In genomic region chr10:5234106-5234877, GRCh38 we compare ENCODE assay signal across 7 cellular contexts. TPM values are rescaled to one million over a fixed set of nuclear protein-coding genes. Genes with fewer than 3 reads are reported as not detected.
DNase-seq lines count a peak whose midpoint lies in the region; ATAC-seq and TF ChIP-seq lines count a peak whose summit lies in the region.

No MANE protein-coding gene starts in this region.

- H3K9me2 ChIP-seq in PC-3 (replicated peaks; ENCODE audit: low read length): no peaks in the 10 kb centered on the region

- H3K4me3 ChIP-seq in PC-3 (ENCODE audit: low read length): no peak overlapping the region
- H3K4me3 ChIP-seq in testis: no peak overlapping the region

- no peaks in the 10 kb centered on the region for H3K36me3 ChIP-seq in PC-3 (ENCODE audit: low read depth, low read length)
- H3K36me3 ChIP-seq in testis (ENCODE audit: low read depth, missing control alignments): no peaks in the 10 kb centered on the region

- no peak overlapping the region for H3K4me3 Mint-ChIP-seq in osteocyte (ENCODE audit: unreplicated experiment)

- no peaks in the 10 kb centered on the region for H3F3A ChIP-seq in PC-3 (ENCODE audit: low read length, unreplicated experiment)

- H3K27me3 ChIP-seq in PC-3 (ENCODE audit: low read length): no peaks in the 10 kb centered on the region
- H3K27me3 ChIP-seq in foreskin keratinocyte: peaks cover 11% of the 10 kb centered on the region
- no peaks in the 10 kb centered on the region for H3K27me3 ChIP-seq in testis

- no peak overlapping the region for H2AFZ ChIP-seq in PC-3 (ENCODE audit: low read length)

- no peak for TF ChIP-seq CTCF in PC-3 (conservative IDR thresholded peaks at IDR 0.05; ENCODE audit: low read depth, low read length)
- no peak for TF ChIP-seq CTCF in foreskin keratinocyte (conservative IDR thresholded peaks at IDR 0.05)
- TF ChIP-seq CTCF in testis (IDR thresholded peaks at IDR 0.05): no peak
- no peak for TF ChIP-seq CTCF in osteocyte (IDR thresholded peaks at IDR 0.05)

- intact Hi-C loops in PC-3 (cut with micrococcal nuclease) (no loop called here), testis (cut with DNase I; ENCODE audit: low total_unique reads) (no loop called here)

- no peaks in the 10 kb centered on the region for H4K20me1 ChIP-seq in PC-3 (ENCODE audit: low read length)

- peaks cover 13% of the 10 kb centered on the region for H3K9me3 Mint-ChIP-seq in osteocyte (ENCODE audit: unreplicated experiment)

- peak; percentile 42; the same call in 1 of the 2 replicates for ATAC-seq in PC-3
- peak; percentile 67 for ATAC-seq in foreskin keratinocyte

- WGBS in testis, 2 donors: 82 to 83% methylated on average over 6 of the region's 6 CpGs

- no peaks in the 10 kb centered on the region for H3K79me2 ChIP-seq in PC-3 (ENCODE audit: low read length)

- peaks cover 4% of the 10 kb centered on the region; the same call in 1 of the 2 replicates for H3K4me1 ChIP-seq in PC-3 (ENCODE audit: insufficient read depth, low read length)
- no peaks in the 10 kb centered on the region for H3K4me1 ChIP-seq in foreskin keratinocyte
- no peaks in the 10 kb centered on the region for H3K4me1 ChIP-seq in testis

- DNase-seq in HT1080 (ENCODE audit: low read depth) (peak; percentile 76), PC-3 (peak; percentile 67), foreskin keratinocyte (peak; percentile 77 to 87), testis (peak; percentile 16), osteocyte (ENCODE audit: extremely low spot score, unreplicated experiment) (no peak), NCI-H526 (lab: John Stamatoyannopoulos, UW) (no peak), mesenteric fat pad (ENCODE audit: low spot score) (no peak)

- no peak overlapping the region for H3K27ac ChIP-seq in PC-3 (ENCODE audit: low read length)
- no peak overlapping the region for H3K27ac ChIP-seq in foreskin keratinocyte
- no peak overlapping the region for H3K27ac ChIP-seq in testis

- no peaks in the 10 kb centered on the region for H3K36me3 Mint-ChIP-seq in osteocyte (ENCODE audit: unreplicated experiment)

- no TSS peak for BruUV-seq in PC-3 (replicated peaks; lab: Mats Ljungman, UMichigan)

- H3K9ac ChIP-seq in PC-3 (ENCODE audit: low read length): no peak overlapping the region

- H3K27ac Mint-ChIP-seq in osteocyte (ENCODE audit: unreplicated experiment): no peak overlapping the region

- no peaks in the 10 kb centered on the region for H3K4me1 Mint-ChIP-seq in osteocyte (ENCODE audit: unreplicated experiment)

- POLR2A ChIA-PET in PC-3 (lab: Charles Lee; ENCODE audit: unreplicated experiment): no interaction called here

- no peak overlapping the region for H3K4me2 ChIP-seq in PC-3 (ENCODE audit: low read length)

- TF ChIP-seq POLR2A in testis (IDR thresholded peaks at IDR 0.05): no peak

- CTCF ChIA-PET in PC-3 (lab: Charles Lee): no interaction called here

- H3K9me3 ChIP-seq in PC-3 (ENCODE audit: low read length) (no peaks in the 10 kb centered on the region), testis (no peaks in the 10 kb centered on the region)

- no peaks in the 10 kb centered on the region for H3K27me3 Mint-ChIP-seq in osteocyte (ENCODE audit: unreplicated experiment)

RNA-seq across cellular contexts. Expression of gene AKR1C4, which starts 37.7 kb away (rescaled TPM):
- not detected in 2 replicates for total RNA-seq in HT1080 (2014; rRNA removed; shearing (Covaris generic))
- not detected in 2 replicates for polyA plus RNA-seq in HT1080 (2015; cell fraction: cytosol; rRNA removed)
- not detected in 2 replicates for polyA plus RNA-seq in HT1080 (2015; cell fraction: nucleus; rRNA removed)
- total RNA-seq in PC-3 (2014; rRNA removed) (not detected in 2 replicates), foreskin keratinocyte (not detected in 2 replicates), testis (under 1 TPM; 0.37 to 0.63 TPM), osteocyte (not detected in 2 replicates), mesenteric fat pad (not detected)
- polyA plus RNA-seq in foreskin keratinocyte (not detected in 2 replicates), testis (ENCODE audit: insufficient read depth, low read depth, low replicate concordance) (1.9 TPM)

RNA-seq across cellular contexts. Expression of gene AKR1C8, which starts 49.3 kb away (rescaled TPM):
- not detected in 2 replicates for total RNA-seq in HT1080 (2014; rRNA removed; shearing (Covaris generic))
- polyA plus RNA-seq in HT1080 (2015; cell fraction: cytosol; rRNA removed): not detected in 2 replicates
- 0.06 TPM in 1 of 2 replicates, not detected in the other for polyA plus RNA-seq in HT1080 (2015; cell fraction: nucleus; rRNA removed)
- total RNA-seq in PC-3 (2014; rRNA removed) (not detected in 2 replicates), foreskin keratinocyte (not detected in 2 replicates), testis (1 to 10 TPM; 4.3 to 7.5 TPM), osteocyte (not detected in 2 replicates), mesenteric fat pad (1.3 TPM)
- polyA plus RNA-seq in foreskin keratinocyte (not detected in 2 replicates), testis (ENCODE audit: insufficient read depth, low read depth, low replicate concordance) (0.33 TPM)

Comparison
In these comparisons a context has a peak if more than half of its experiments do, and no peak if none do; other contexts are left out.
1. DNase-seq: peak in HT1080 (single experiment), PC-3 (single experiment), foreskin keratinocyte (2 of 2) and testis (single experiment); none in osteocyte (single experiment), NCI-H526 (0 of 2) and mesenteric fat pad (single experiment).